6 cellular contexts compared by ENCODE assay signal in genomic region chr6:41071501-41071922, GRCh38. TPM values are rescaled to one million over a fixed set of nuclear protein-coding genes. Genes with fewer than 3 reads are reported as not detected.
DNase-seq lines count a peak whose midpoint lies in the region; ATAC-seq lines count a peak whose summit lies in the region.

No MANE protein-coding gene starts in this region.

- peaks cover 30% of the 10 kb centered on the region for H3K36me3 Mint-ChIP-seq in activated naive CD4-positive, alpha-beta T cell treated with anti-CD3 and anti-CD28 coated beads for 36 hours (ENCODE audit: low read depth)

- peak overlapping the region; percentile 93 for H3K4me3 Mint-ChIP-seq in activated naive CD4-positive, alpha-beta T cell treated with anti-CD3 and anti-CD28 coated beads for 36 hours

- no peak for ATAC-seq in HG03175 (IDR thresholded peaks at IDR 0.05; ENCODE audit: unreplicated experiment)
- ATAC-seq in HG03159 (IDR thresholded peaks at IDR 0.05; ENCODE audit: unreplicated experiment): no peak

- H3K27ac Mint-ChIP-seq in activated naive CD4-positive, alpha-beta T cell treated with anti-CD3 and anti-CD28 coated beads for 36 hours: peak overlapping the region; percentile 98

- H3K4me3 ChIP-seq in adipocyte (ENCODE audit: low read length) (peak overlapping the region; percentile 90), mucosa of stomach (ENCODE audit: low read length) (peak overlapping the region; percentile 28)

- H3K9me3 ChIP-seq in adipocyte (ENCODE audit: control insufficient read depth, low read length) (no peaks in the 10 kb centered on the region), mucosa of stomach (ENCODE audit: control insufficient read depth, low read length) (no peaks in the 10 kb centered on the region)

- H3K36me3 ChIP-seq in adipocyte (ENCODE audit: control insufficient read depth, insufficient read depth, low read length, severe bottlenecking) (no peaks in the 10 kb centered on the region), mucosa of stomach (ENCODE audit: control insufficient read depth, insufficient read depth, low read length) (no peaks in the 10 kb centered on the region)

- peaks cover 54% of the 10 kb centered on the region for H3K4me1 Mint-ChIP-seq in activated naive CD4-positive, alpha-beta T cell treated with anti-CD3 and anti-CD28 coated beads for 36 hours (ENCODE audit: low read depth)

- H3K27me3 Mint-ChIP-seq in activated naive CD4-positive, alpha-beta T cell treated with anti-CD3 and anti-CD28 coated beads for 36 hours (ENCODE audit: low read depth): no peaks in the 10 kb centered on the region

- no peaks in the 10 kb centered on the region for H3K27me3 ChIP-seq in adipocyte (replicated peaks; ENCODE audit: control insufficient read depth, insufficient read depth, low read length)
- no peaks in the 10 kb centered on the region for H3K27me3 ChIP-seq in mucosa of stomach (ENCODE audit: control insufficient read depth, insufficient read depth, low read length)

- intact Hi-C loops in activated naive CD4-positive, alpha-beta T cell treated with anti-CD3 and anti-CD28 coated beads for 36 hours (cut with micrococcal nuclease): loop anchor here (5.0 to 10.0 kb wide), 2 partner anchors 613 to 1959 kb away; no protein-coding TSS in a partner anchor

- no peaks in the 10 kb centered on the region for H3K9me3 Mint-ChIP-seq in activated naive CD4-positive, alpha-beta T cell treated with anti-CD3 and anti-CD28 coated beads for 36 hours

- H3K4me1 ChIP-seq in adipocyte (ENCODE audit: control insufficient read depth, insufficient read depth, low read length) (peaks cover 38% of the 10 kb centered on the region), mucosa of stomach (ENCODE audit: control insufficient read depth, insufficient read depth, low read length) (peaks cover 21% of the 10 kb centered on the region)

- DNase-seq in activated naive CD4-positive, alpha-beta T cell treated with anti-CD3 and anti-CD28 coated beads for 36 hours: peak; percentile 81
- no peak for DNase-seq in activated naive CD4-positive, alpha-beta T cell (lab: John Stamatoyannopoulos, UW)
- DNase-seq in adipocyte (ENCODE audit: low read depth): no peak

- H3K9ac ChIP-seq in adipocyte (ENCODE audit: low read length) (peak overlapping the region; percentile 99), mucosa of stomach (ENCODE audit: low read length) (peak overlapping the region; percentile 95)

- CTCF ChIA-PET in activated naive CD4-positive, alpha-beta T cell treated with anti-CD3 and anti-CD28 coated beads for 36 hours (lab: Charles Lee): interaction anchor here (0.9 to 1.6 kb wide), 3 partner anchors 18 to 111 kb away, joined by 3 to 4 read pairs (median 4); no protein-coding TSS in a partner anchor

RNA-seq across cellular contexts. Expression of gene OARD1, which starts 0.6 kb away (rescaled TPM):
- total RNA-seq in activated naive CD4-positive, alpha-beta T cell treated with anti-CD3 and anti-CD28 coated beads for 36 hours: 10 to 100 TPM; 59.0 to 60.8 TPM

RNA-seq across cellular contexts. Expression of gene NFYA, which starts 1.3 kb away (rescaled TPM):
- 10 to 100 TPM; 38.0 to 38.7 TPM for total RNA-seq in activated naive CD4-positive, alpha-beta T cell treated with anti-CD3 and anti-CD28 coated beads for 36 hours

RNA-seq across cellular contexts. Expression of gene APOBEC2, which starts 18.5 kb away (rescaled TPM):
- not detected for total RNA-seq in activated naive CD4-positive, alpha-beta T cell treated with anti-CD3 and anti-CD28 coated beads for 36 hours

RNA-seq across cellular contexts. Expression of gene TSPO2, which starts 29.2 kb away (rescaled TPM):
- total RNA-seq in activated naive CD4-positive, alpha-beta T cell treated with anti-CD3 and anti-CD28 coated beads for 36 hours: not detected

RNA-seq across cellular contexts. Expression of gene UNC5CL, which starts 32.5 kb away (rescaled TPM):
- total RNA-seq in activated naive CD4-positive, alpha-beta T cell treated with anti-CD3 and anti-CD28 coated beads for 36 hours: 1 to 10 TPM; 2.3 to 3.0 TPM
